19 cellular contexts compared by ENCODE assay signal in genomic region chr2:237058423-237058822, GRCh38. TPM values are rescaled to one million over a fixed set of nuclear protein-coding genes. Genes with fewer than 3 reads are reported as not detected.
DNase-seq lines count a peak whose midpoint lies in the region; ATAC-seq, FAIRE-seq and TF ChIP-seq lines count a peak whose summit lies in the region.
"Had no signal": no experiment of that assay in that cellular context is flagged by ENCODE, and none has a peak within 500 bp of the region (broad histone marks: within the 10 kb centered on the region; RNA-seq: fewer than 3 reads in every experiment).

No MANE protein-coding gene starts in this region.

- in situ Hi-C loops in GM12878 (cut with MboI), result no loop called here

- TF ChIP-seq EP300 in GM12878 (IDR thresholded peaks at IDR 0.05; ENCODE audit: borderline replicate concordance in 1 of 2, control insufficient read depth in 1 of 2, low read depth in 2 of 2, low read length in 2 of 2), result no peak

- intact Hi-C loops in GM12878 (cut with micrococcal nuclease; ENCODE audit: unreplicated experiment) (loop anchor here (2.0 to 10.0 kb wide), 2 partner anchors 26 to 164 kb away; partner anchors contain the start of gene COPS8), prostate gland (cut with DNase I) (no loop called here)

- H3K36me3 ChIP-seq in MM.1S (replicated peaks; ENCODE audit: insufficient read depth, low read length) (no peaks in the 10 kb centered on the region), GM12878 (ENCODE audit: control insufficient read depth in 2 of 2, insufficient read depth in 2 of 2, low read length in 1 of 2) (no peaks in the 10 kb centered on the region), prostate gland (no peaks in the 10 kb centered on the region)
- H3K36me3 ChIP-seq: Peyer's patch, SJSA1 had no signal

- no peaks in the 10 kb centered on the region for H3K79me2 ChIP-seq in MM.1S (ENCODE audit: low read length)
- H3K79me2 ChIP-seq in GM12878 (ENCODE audit: control insufficient read depth, insufficient read depth, low read length), result no peaks in the 10 kb centered on the region

- peaks cover 33% of the 10 kb centered on the region for H3K4me1 ChIP-seq in MM.1S (ENCODE audit: low read length)
- H3K4me1 ChIP-seq in GM12878 (ENCODE audit: control insufficient read depth, insufficient read depth, low read length), result peaks cover 38% of the 10 kb centered on the region
- no peaks in the 10 kb centered on the region for H3K4me1 ChIP-seq in prostate gland (replicated peaks)

- DNase-seq in GM12865 (ENCODE audit: low read depth) (no peak), MM.1S (no peak), GM12878 (ENCODE audit: low read depth, low spot score) (no peak), osteocyte (ENCODE audit: extremely low spot score, unreplicated experiment) (peak; percentile 80), prostate gland (ENCODE audit: low spot score) (no peak)
- DNase-seq in activated CD4-positive, alpha-beta T cell treated with anti-CD3 and anti-CD28 coated beads, Interleukin-2, amount 10 ng/mL, durations not matched to agents 7 days and 5 days, result no peak
- DNase-seq: DMS79, NCI-H1417 treated with DMSO at 0.1 percent for 48 hours, NCI-H187 treated with DMSO at 0.1 percent for 48 hours, NCI-H226, NCI-H524, T-helper 17 cell had no signal

- H3K9me3 Mint-ChIP-seq in osteocyte (ENCODE audit: unreplicated experiment), result no peaks in the 10 kb centered on the region
- H3K9me3 Mint-ChIP-seq in activated CD4-positive, alpha-beta T cell treated with anti-CD3 and anti-CD28 coated beads, Interleukin-2, amount 10 ng/mL, durations not matched to agents 7 days and 5 days, result no peaks in the 10 kb centered on the region
- H3K9me3 Mint-ChIP-seq: CD14-positive monocyte had no signal

- H2AFZ ChIP-seq in MM.1S (ENCODE audit: low read length), result peak overlapping the region; percentile 27; the same call in 1 of the 2 replicates
- no peak overlapping the region for H2AFZ ChIP-seq in GM12878 (ENCODE audit: control insufficient read depth, low read depth, low read length)

- H3F3A ChIP-seq in MM.1S (ENCODE audit: insufficient read depth, low read length), result peaks cover 26% of the 10 kb centered on the region

- SMC1A ChIA-PET in GM12878 (lab: Charles Lee; ENCODE audit: uncharacterized antibody, unreplicated experiment), result interaction anchor here (0.9 to 6.0 kb wide), 9 partner anchors 13 to 710 kb away, joined by 3 to 53 read pairs (median 4); partner anchors contain the start of gene ACKR3

- CTCF ChIA-PET in GM12878 (lab: Yijun Ruan, JAX), result interaction anchor here (0.6 to 5.7 kb wide), 8 partner anchors 9 to 748 kb away, joined by 3 to 63 read pairs (median 17); partner anchors contain the start of genes ACKR3 and COPS8
- CTCF ChIA-PET in activated CD4-positive, alpha-beta T cell treated with anti-CD3 and anti-CD28 coated beads, Interleukin-2, amount 10 ng/mL, durations not matched to agents 7 days and 5 days (lab: Charles Lee), result interaction anchor here (0.6 kb wide), 1 partner anchor 548 kb away, joined by 3 read pairs; no protein-coding TSS in a partner anchor

- TF ChIP-seq RAD21 in GM12878 (IDR thresholded peaks at IDR 0.05; ENCODE audit: insufficient read depth, low read depth, low read length), result no peak

- ATAC-seq in GM12878 (peak; percentile 6), GM18858 (IDR thresholded peaks at IDR 0.05; ENCODE audit: unreplicated experiment) (no peak), HG03469 (IDR thresholded peaks at IDR 0.05; ENCODE audit: unreplicated experiment) (no peak)
- ATAC-seq: T-helper 17 cell had no signal

- TF ChIP-seq POLR2A in GM12878 (IDR thresholded peaks at IDR 0.05; ENCODE audit: low read depth, low read length) (no peak), prostate gland (IDR thresholded peaks at IDR 0.05) (no peak)

- H3K27me3 ChIP-seq in MM.1S (replicated peaks; ENCODE audit: insufficient read depth, low read length) (no peaks in the 10 kb centered on the region), GM12878 (replicated peaks in 1 of 2; ENCODE audit: control insufficient read depth in 2 of 2, insufficient read depth in 2 of 2, low read length in 1 of 2) (no peaks in the 10 kb centered on the region; a peak in 2 of 4 replicates), prostate gland (replicated peaks; ENCODE audit: insufficient read depth) (no peaks in the 10 kb centered on the region)
- H3K27me3 ChIP-seq: Peyer's patch, SJSA1 had no signal

- no peaks in the 10 kb centered on the region for H3K36me3 Mint-ChIP-seq in osteocyte (ENCODE audit: unreplicated experiment)
- no peaks in the 10 kb centered on the region for H3K36me3 Mint-ChIP-seq in activated CD4-positive, alpha-beta T cell treated with anti-CD3 and anti-CD28 coated beads, Interleukin-2, amount 10 ng/mL, durations not matched to agents 7 days and 5 days (ENCODE audit: low read depth)
- H3K36me3 Mint-ChIP-seq: CD14-positive monocyte had no signal

- H3K9me2 ChIP-seq in MM.1S (replicated peaks; ENCODE audit: insufficient read depth, low read length), result no peaks in the 10 kb centered on the region

- peaks cover 11% of the 10 kb centered on the region for H3K4me1 Mint-ChIP-seq in osteocyte (ENCODE audit: unreplicated experiment)
- peaks cover 11% of the 10 kb centered on the region for H3K4me1 Mint-ChIP-seq in activated CD4-positive, alpha-beta T cell treated with anti-CD3 and anti-CD28 coated beads, Interleukin-2, amount 10 ng/mL, durations not matched to agents 7 days and 5 days
- H3K4me1 Mint-ChIP-seq: CD14-positive monocyte had no signal

- H3K4me2 ChIP-seq in MM.1S (ENCODE audit: low read depth, low read length), result peak overlapping the region; percentile 93
- peak overlapping the region; percentile 96 for H3K4me2 ChIP-seq in GM12878 (ENCODE audit: control insufficient read depth, insufficient read depth)

- H3K4me3 ChIP-seq in GM12865 (ENCODE audit: low read depth, low read length) (peak overlapping the region; percentile 17), MM.1S (ENCODE audit: low read length) (peak overlapping the region; percentile 52), GM12878 (peak overlapping the region; percentile 49), prostate gland (no peak overlapping the region)
- H3K4me3 ChIP-seq: SJSA1 had no signal

- no TSS peak for BruUV-seq in GM12878 (replicated peaks; lab: Mats Ljungman, UMichigan)

- H4K20me1 ChIP-seq in MM.1S (ENCODE audit: insufficient read depth, low read length), result no peaks in the 10 kb centered on the region
- H4K20me1 ChIP-seq in GM12878 (ENCODE audit: control insufficient read depth, insufficient read depth), result no peaks in the 10 kb centered on the region

- no peak overlapping the region for H3K4me3 Mint-ChIP-seq in osteocyte (ENCODE audit: unreplicated experiment)
- no peak overlapping the region for H3K4me3 Mint-ChIP-seq in activated CD4-positive, alpha-beta T cell treated with anti-CD3 and anti-CD28 coated beads, Interleukin-2, amount 10 ng/mL, durations not matched to agents 7 days and 5 days
- H3K4me3 Mint-ChIP-seq: CD14-positive monocyte, T-helper 17 cell had no signal

- peak overlapping the region; percentile 79 for H3K9ac ChIP-seq in MM.1S (ENCODE audit: low read length)
- peak overlapping the region; percentile 38; the same call in 1 of the 2 replicates for H3K9ac ChIP-seq in GM12878 (ENCODE audit: control insufficient read depth, insufficient read depth, low read length)

- POLR2A ChIA-PET in GM12878 (lab: Charles Lee), result interaction anchor here (0.8 to 1.1 kb wide), 2 partner anchors 27 to 488 kb away, joined by 3 to 4 read pairs; partner anchors contain the start of genes ACKR3 and COPS8
- POLR2A ChIA-PET in activated CD4-positive, alpha-beta T cell treated with anti-CD3 and anti-CD28 coated beads, Interleukin-2, amount 10 ng/mL, durations not matched to agents 7 days and 5 days (lab: Charles Lee), result no interaction called here

- RAD21 ChIA-PET in GM12878 (lab: Charles Lee; ENCODE audit: unreplicated experiment), result interaction anchor here (1.0 to 5.5 kb wide), 8 partner anchors 26 to 546 kb away, joined by 3 to 65 read pairs (median 4); partner anchors contain the start of genes ACKR3 and COPS8

- FAIRE-seq in GM12878 (lab: Jason Lieb, UNC), result no peak
- FAIRE-seq: H54, HTR-8/SVneo had no signal

- 5% methylated on average over 11 of the region's 11 CpGs for WGBS in GM12878 (ENCODE audit: insufficient coverage, insufficient replicate concordance, low lambda C conversion rate, missing lambda C conversion rate)
- 90% methylated on average over 11 of the region's 11 CpGs for WGBS in prostate gland

- H3K27ac ChIP-seq in MM.1S (ENCODE audit: low read length) (peak overlapping the region; percentile 98), GM12878 (ENCODE audit: control insufficient read depth, insufficient read depth) (peak overlapping the region; percentile 56), prostate gland (no peak overlapping the region)
- H3K27ac ChIP-seq: SJSA1 had no signal

- no peak overlapping the region for H3K27ac Mint-ChIP-seq in osteocyte (ENCODE audit: unreplicated experiment)
- H3K27ac Mint-ChIP-seq in activated CD4-positive, alpha-beta T cell treated with anti-CD3 and anti-CD28 coated beads, Interleukin-2, amount 10 ng/mL, durations not matched to agents 7 days and 5 days, result no peak overlapping the region
- H3K27ac Mint-ChIP-seq: CD14-positive monocyte, T-helper 17 cell had no signal

- H3K27me3 Mint-ChIP-seq in osteocyte (ENCODE audit: unreplicated experiment), result no peaks in the 10 kb centered on the region
- no peaks in the 10 kb centered on the region for H3K27me3 Mint-ChIP-seq in activated CD4-positive, alpha-beta T cell treated with anti-CD3 and anti-CD28 coated beads, Interleukin-2, amount 10 ng/mL, durations not matched to agents 7 days and 5 days

- H3K9me3 ChIP-seq in MM.1S (replicated peaks; ENCODE audit: insufficient read depth, low read length), result no peaks in the 10 kb centered on the region
- H3K9me3 ChIP-seq in GM12878 (replicated peaks; ENCODE audit: control insufficient read depth, insufficient read depth, low read length), result no peaks in the 10 kb centered on the region
- H3K9me3 ChIP-seq in prostate gland, result no peaks in the 10 kb centered on the region
- H3K9me3 ChIP-seq: Peyer's patch, SJSA1 had no signal

- TF ChIP-seq CTCF in GM12865 (IDR thresholded peaks at IDR 0.05; ENCODE audit: insufficient read depth, low read depth, low read length, missing control alignments) (no peak), MM.1S (IDR thresholded peaks at IDR 0.05; ENCODE audit: low read length) (no peak), GM12878 (IDR thresholded peaks at IDR 0.05 in 2 of 3, conservative IDR thresholded peaks at IDR 0.05 in 1 of 3; ENCODE audit: control insufficient read depth in 2 of 3, extremely low read depth in 1 of 3, insufficient read depth in 1 of 3, low read depth in 3 of 3, low read length in 3 of 3) (no peak), osteocyte (IDR thresholded peaks at IDR 0.05) (no peak), prostate gland (IDR thresholded peaks at IDR 0.05) (no peak)

RNA-seq across cellular contexts. Expression of gene COPS8, which starts 27.3 kb away (rescaled TPM):
- total RNA-seq in GM12878 (2013; cell fraction: nucleolus; rRNA removed), result 57.9 and 66.7 TPM in 2 replicates
- total RNA-seq in GM12878 (2014; rRNA removed) (85.2 and 97.9 TPM in 2 replicates), GM12878 (2014; rRNA removed; fragmentation: Illumina TruSeq; extraction: Trizol) (63.2 and 63.6 TPM in 2 replicates), GM12878 (2021) (44.0 and 46.6 TPM in 2 replicates), osteocyte (104 and 107 TPM in 2 replicates), prostate gland (10 to 100 TPM; 73.1 to 90.0 TPM)
- 15.2 TPM for polyA plus RNA-seq in GM12878 (2011; ENCODE audit: low read depth)
- polyA plus RNA-seq in GM12878 (2011; rRNA removed) (108 and 139 TPM in 2 replicates), GM12878 (2014; fragmentation: Illumina TruSeq; extraction: Trizol) (72.2 and 83.4 TPM in 2 replicates), GM12878 (2014; fragmentation: Nextera tagmentation; extraction: Ambion mirVana) (100 to 1,000 TPM; 106 to 133 TPM), GM12878 (2014; rRNA removed) (99.0 and 111 TPM in 2 replicates), GM12878 (2016; fragmentation: Nextera tagmentation; extraction: Ambion mirVana) (100 to 1,000 TPM; 118 to 134 TPM)
- polyA plus RNA-seq in GM12878 (2011; cell fraction: cytosol; rRNA removed), result 55.7 and 60.4 TPM in 2 replicates
- 50.4 and 51.7 TPM in 2 replicates for polyA plus RNA-seq in GM12878 (2011; cell fraction: nucleus; rRNA removed)
- 23.6 and 30.4 TPM in 2 replicates for polyA plus RNA-seq in GM12878 (2012)
- 27.8 and 28.5 TPM in 2 replicates for polyA minus RNA-seq in GM12878 (2011; rRNA and poly(A)+ RNA removed)
- 9.0 and 13.2 TPM in 2 replicates for polyA minus RNA-seq in GM12878 (2011; cell fraction: cytosol; rRNA and poly(A)+ RNA removed)
- 16.1 and 23.0 TPM in 2 replicates for polyA minus RNA-seq in GM12878 (2011; cell fraction: nucleus; rRNA and poly(A)+ RNA removed)
- 10 to 100 TPM; 43.4 to 50.1 TPM for total RNA-seq in activated CD4-positive, alpha-beta T cell treated with anti-CD3 and anti-CD28 coated beads, Interleukin-2, amount 10 ng/mL, durations not matched to agents 7 days and 5 days

Comparison
In these comparisons a context has a peak if more than half of its experiments do, and no peak if none do; other contexts are left out.
1. H3K4me3 ChIP-seq: peak in GM12865 (single experiment), MM.1S (single experiment) and GM12878 (single experiment); none in prostate gland (0 of 2).
2. H3K27ac ChIP-seq: peak in MM.1S (single experiment) and GM12878 (single experiment); none in prostate gland (0 of 2).